22 cellular contexts compared by ENCODE assay signal in genomic region chr6:112040933-112041332, GRCh38. TPM values are rescaled to one million over a fixed set of nuclear protein-coding genes. Genes with fewer than 3 reads are reported as not detected.
A peak's percentile ranks its signal among the peaks of the same experiment; 100 is the strongest.
DNase-seq lines count a peak whose midpoint lies in the region; ATAC-seq, FAIRE-seq and TF ChIP-seq lines count a peak whose summit lies in the region.
"Had no signal": no experiment of that assay in that cellular context is flagged by ENCODE, and none has a peak within 500 bp of the region (broad histone marks: within the 10 kb centered on the region; RNA-seq: fewer than 3 reads in every experiment).

No MANE protein-coding gene starts in this region.

- H3K9ac ChIP-seq in SK-N-SH, result no peak overlapping the region
- H3K9ac ChIP-seq in kidney (ENCODE audit: low read length in 2 of 2), result no peak overlapping the region

- H3K9me2 ChIP-seq in SK-N-SH, result no peaks in the 10 kb centered on the region

- H3K36me3 ChIP-seq in SK-N-SH (replicated peaks in 1 of 2; ENCODE audit: control insufficient read depth in 1 of 2, insufficient read depth in 2 of 2, low read length in 1 of 2) (no peaks in the 10 kb centered on the region), kidney (ENCODE audit: control insufficient read depth in 1 of 2, insufficient read depth in 2 of 2, low read length in 2 of 2) (no peaks in the 10 kb centered on the region)
- H3K36me3 ChIP-seq: pancreas had no signal

- intact Hi-C loops in kidney (cut with DNase I), result no loop called here

- H3K9me3 ChIP-seq in SK-N-SH (no peaks in the 10 kb centered on the region), kidney (ENCODE audit: control insufficient read depth in 1 of 2, low read length in 2 of 2) (no peaks in the 10 kb centered on the region)
- H3K9me3 ChIP-seq: A549, Caco-2, pancreas had no signal

- H4K20me1 ChIP-seq in SK-N-SH (ENCODE audit: insufficient read depth), result no peaks in the 10 kb centered on the region

- H3K79me2 ChIP-seq in SK-N-SH (ENCODE audit: insufficient read depth), result no peaks in the 10 kb centered on the region

- H3K27ac ChIP-seq in SK-N-SH (ENCODE audit: low read depth in 2 of 2, low read length in 1 of 2) (peak overlapping the region in 1 of 2 experiments; percentile 8; a peak in 1 of 4 replicates), RWPE1 (no peak overlapping the region), kidney (ENCODE audit: low read depth in 2 of 2, low read length in 2 of 2) (no peak overlapping the region)
- H3K27ac ChIP-seq: A549, pancreas, SK-N-MC, VCaP had no signal

- TF ChIP-seq EP300 in SK-N-SH (IDR thresholded peaks at IDR 0.05; ENCODE audit: borderline replicate concordance in 1 of 2, low read depth in 1 of 2, low read length in 1 of 2), result no peak

- H3K36me3 Mint-ChIP-seq in naive thymus-derived CD8-positive, alpha-beta T cell, result no peaks in the 10 kb centered on the region
- H3K36me3 Mint-ChIP-seq: mesothelial cell of epicardium; stimulated activated naive B cell treated with anti-CD40 and anti-IgM and Interleukin-4, amounts not matched to agents 10 μg/mL and 1 μg/mL and 100 μg/mL, for 72 hours had no signal

- H3F3A ChIP-seq in SK-N-SH (replicated peaks; ENCODE audit: insufficient read depth), result peaks cover 36% of the 10 kb centered on the region

- H3K27me3 Mint-ChIP-seq in naive thymus-derived CD8-positive, alpha-beta T cell, result no peaks in the 10 kb centered on the region
- H3K27me3 Mint-ChIP-seq: activated CD8-positive, alpha-beta T cell treated with anti-CD3 and anti-CD28 coated beads for 36 hours had no signal

- H3K4me1 ChIP-seq in SK-N-SH (ENCODE audit: control insufficient read depth in 1 of 2, insufficient read depth in 2 of 2, low read depth in 1 of 2, low read length in 1 of 2) (peaks cover 6 to 27% of the 10 kb centered on the region in 2 experiments), kidney (ENCODE audit: control insufficient read depth in 1 of 2, insufficient read depth in 1 of 2, low read depth in 1 of 2, low read length in 2 of 2) (peaks cover 5 to 11% of the 10 kb centered on the region in 2 donors)

- TF ChIP-seq RAD21 in SK-N-SH (IDR thresholded peaks at IDR 0.05; ENCODE audit: low read length), result no peak

- POLR2A ChIA-PET in SK-N-SH (lab: Yijun Ruan, JAX) (no interaction called here), RWPE1 (lab: Yijun Ruan, JAX; ENCODE audit: low non-redundant PET) (no interaction called here)
- POLR2A ChIA-PET in naive thymus-derived CD8-positive, alpha-beta T cell (lab: Charles Lee), result interaction anchor here (1.3 to 8.1 kb wide), 8 partner anchors 13 to 782 kb away, joined by 4 to 88 read pairs (median 8); partner anchors contain the start of gene FYN

- peak overlapping the region in 8 of 10 donors; percentile 60 to 100 (median 95) for H3K27ac Mint-ChIP-seq in naive thymus-derived CD8-positive, alpha-beta T cell
- H3K27ac Mint-ChIP-seq: mesothelial cell of epicardium; stimulated activated naive B cell treated with anti-CD40 and anti-IgM and Interleukin-4, amounts not matched to agents 10 μg/mL and 1 μg/mL and 100 μg/mL, for 72 hours had no signal

- TF ChIP-seq CTCF in SK-N-SH (IDR thresholded peaks at IDR 0.05) (no peak), RWPE1 (conservative IDR thresholded peaks at IDR 0.05; ENCODE audit: low read depth) (no peak), kidney (IDR thresholded peaks at IDR 0.05; ENCODE audit: borderline replicate concordance, extremely low read depth, insufficient read depth) (no peak)

- no peak overlapping the region for H3K4me2 ChIP-seq in SK-N-SH
- H3K4me2 ChIP-seq: A549 had no signal

- DNase-seq in SK-N-SH (no peak), HT1080 (ENCODE audit: low read depth) (peak; percentile 86), UCSD-AML1 (lab: John Stamatoyannopoulos, UW; ENCODE audit: unreplicated experiment) (peak; percentile 14), RWPE1 (ENCODE audit: low spot score) (no peak), kidney (no peak)
- DNase-seq in naive thymus-derived CD8-positive, alpha-beta T cell, result no peak
- DNase-seq: activated CD8-positive, alpha-beta T cell treated with anti-CD3 and anti-CD28 coated beads for 36 hours; anterior cingulate cortex; Caco-2; KG1; NCI-H1436 treated with DMSO at 0.1 percent for 48 hours; NCI-H446; pancreas; stimulated activated naive B cell treated with anti-CD40 and anti-IgM and Interleukin-4, amounts not matched to agents 10 μg/mL and 1 μg/mL and 100 μg/mL, for 72 hours had no signal

- H3K4me3 Mint-ChIP-seq in naive thymus-derived CD8-positive, alpha-beta T cell, result no peak overlapping the region
- H3K4me3 Mint-ChIP-seq: activated CD8-positive, alpha-beta T cell treated with anti-CD3 and anti-CD28 coated beads for 36 hours; activated T-helper 1 cell treated with anti-CD3 and anti-CD28 coated beads, Interleukin-12 subunit alpha, Interleukin-12 subunit beta, Interleukin-2, Interleukin-4 antibody, amounts not matched to agents 30 ng/mL and 10 ng/mL and 1 ng/mL, durations not matched to agents 14 hours and 24 hours and 36 hours; mesothelial cell of epicardium had no signal

- H3K27me3 ChIP-seq in SK-N-SH (ENCODE audit: insufficient read depth), result no peaks in the 10 kb centered on the region
- H3K27me3 ChIP-seq: pancreas had no signal

- H2AFZ ChIP-seq in SK-N-SH (ENCODE audit: low read depth), result 0 out of 2 replicates have a peak overlapping the region, but pooled peaks have one; percentile 49

- no peaks in the 10 kb centered on the region for H3K9me3 Mint-ChIP-seq in naive thymus-derived CD8-positive, alpha-beta T cell
- H3K9me3 Mint-ChIP-seq: activated CD8-positive, alpha-beta T cell treated with anti-CD3 and anti-CD28 coated beads for 36 hours; activated T-helper 1 cell treated with anti-CD3 and anti-CD28 coated beads, Interleukin-12 subunit alpha, Interleukin-12 subunit beta, Interleukin-2, Interleukin-4 antibody, amounts not matched to agents 30 ng/mL and 10 ng/mL and 1 ng/mL, durations not matched to agents 14 hours and 24 hours and 36 hours; mesothelial cell of epicardium had no signal

- ATAC-seq in SK-N-SH treated with all-trans-retinoic acid at 6 μM for 48 hours (no peak), HG03175 (IDR thresholded peaks at IDR 0.05; ENCODE audit: unreplicated experiment) (no peak)
- no peak for ATAC-seq in naive thymus-derived CD8-positive, alpha-beta T cell
- ATAC-seq: A549; activated CD8-positive, alpha-beta T cell treated with anti-CD3 and anti-CD28 coated beads for 36 hours; pancreas; stimulated activated naive B cell treated with anti-CD40 and anti-IgM and Interleukin-4, amounts not matched to agents 10 μg/mL and 1 μg/mL and 100 μg/mL, for 72 hours had no signal

- no peak for FAIRE-seq in kidney (lab: Jason Lieb, UNC)
- FAIRE-seq: A549, pancreas had no signal

- H3K4me1 Mint-ChIP-seq in naive thymus-derived CD8-positive, alpha-beta T cell, result peaks cover 18 to 46% (median 40%) of the 10 kb centered on the region in 4 donors

- H3K4me3 ChIP-seq in SK-N-SH (ENCODE audit: low read depth in 2 of 2, low read length in 1 of 2), result no peak overlapping the region
- H3K4me3 ChIP-seq in kidney (ENCODE audit: low read length in 2 of 2), result no peak overlapping the region
- H3K4me3 ChIP-seq: A549, pancreas, SK-N-MC had no signal

- 31% methylated on average over 1 of the region's 1 CpG for WGBS in SK-N-SH (ENCODE audit: low lambda C conversion rate)

- CTCF ChIA-PET in SK-N-SH (lab: Yijun Ruan, JAX), result interaction anchor here (0.9 to 6.1 kb wide), 14 partner anchors 13 to 782 kb away, joined by 3 to 65 read pairs (median 4); partner anchors contain the start of gene FYN
- CTCF ChIA-PET in RWPE1 (lab: Yijun Ruan, JAX), result interaction anchor here (0.5 to 0.7 kb wide), 2 partner anchors 14 to 20 kb away, joined by 3 to 4 read pairs; no protein-coding TSS in a partner anchor

TF ChIP-seq in SK-N-SH treated with all-trans-retinoic acid at 6 μM for 48 hours, 23 proteins besides CTCF, POLR2A, EP300 and RAD21:
- no peak for TF ChIP-seq GLIS3 (CRISPR knock-in tag; IDR thresholded peaks at IDR 0.05)
- no peak for TF ChIP-seq ZNF8 (CRISPR knock-in tag; IDR thresholded peaks at IDR 0.05)
TF ChIP-seq in SK-N-SH treated with all-trans-retinoic acid at 6 μM for 48 hours: peak in this region for 0.

RNA-seq across cellular contexts. Expression of gene CCN6, which starts 13.0 kb away (rescaled TPM):
- polyA plus RNA-seq in SK-N-SH (2012; rRNA removed), result not detected in 2 replicates
- not detected in 2 replicates for polyA plus RNA-seq in SK-N-SH (2012; cell fraction: cytosol; rRNA removed)
- polyA plus RNA-seq in SK-N-SH (2012; cell fraction: nucleus; rRNA removed), result not detected in 2 replicates
- not detected in 2 replicates for total RNA-seq in HT1080 (2014; rRNA removed; shearing (Covaris generic))
- polyA plus RNA-seq in HT1080 (2015; cell fraction: cytosol; rRNA removed), result not detected in 2 replicates
- not detected in 2 replicates for polyA plus RNA-seq in HT1080 (2015; cell fraction: nucleus; rRNA removed)
- not detected for total RNA-seq in naive thymus-derived CD8-positive, alpha-beta T cell
- under 1 TPM; 0.08 to 0.21 (median 0.09) TPM for polyA plus RNA-seq in naive thymus-derived CD8-positive, alpha-beta T cell
- 6.7 TPM for total RNA-seq in kidney
- polyA plus RNA-seq in kidney (ENCODE audit: insufficient read depth, low read depth, low replicate concordance), result 8.4 TPM
- total RNA-seq: activated CD8-positive, alpha-beta T cell treated with anti-CD3 and anti-CD28 coated beads for 36 hours; activated T-helper 1 cell treated with anti-CD3 and anti-CD28 coated beads, Interleukin-12 subunit alpha, Interleukin-12 subunit beta, Interleukin-2, Interleukin-4 antibody, amounts not matched to agents 30 ng/mL and 10 ng/mL and 1 ng/mL, durations not matched to agents 14 hours and 24 hours and 36 hours; Caco-2; mesothelial cell of epicardium; pancreas; ureter had no signal
- polyA plus RNA-seq: A549, pancreas had no signal

RNA-seq across cellular contexts. Expression of gene TUBE1, which starts 46.3 kb away (rescaled TPM):
- polyA plus RNA-seq in SK-N-SH (2012; rRNA removed) (11.9 and 14.6 TPM in 2 replicates), kidney (ENCODE audit: insufficient read depth, low read depth, low replicate concordance) (13.6 TPM)
- polyA plus RNA-seq in SK-N-SH (2012; cell fraction: cytosol; rRNA removed), result 9.9 and 10.9 TPM in 2 replicates
- 22.4 and 46.4 TPM in 2 replicates for polyA plus RNA-seq in SK-N-SH (2012; cell fraction: nucleus; rRNA removed)
- total RNA-seq in HT1080 (2014; rRNA removed; shearing (Covaris generic)), result 18.4 and 19.7 TPM in 2 replicates
- 23.7 and 24.5 TPM in 2 replicates for polyA plus RNA-seq in HT1080 (2015; cell fraction: cytosol; rRNA removed)
- 108 and 111 TPM in 2 replicates for polyA plus RNA-seq in HT1080 (2015; cell fraction: nucleus; rRNA removed)
- total RNA-seq in naive thymus-derived CD8-positive, alpha-beta T cell, result 10 to 100 TPM; 42.3 to 43.0 TPM
- polyA plus RNA-seq in naive thymus-derived CD8-positive, alpha-beta T cell, result 10 to 100 TPM; 10.1 to 12.1 (median 11.6) TPM
- total RNA-seq in kidney, result 21.2 TPM

RNA-seq across cellular contexts. Expression of gene FAM229B, which starts 46.5 kb away (rescaled TPM):
- 15.9 and 20.6 TPM in 2 replicates for polyA plus RNA-seq in SK-N-SH (2012; rRNA removed)
- polyA plus RNA-seq in SK-N-SH (2012; cell fraction: cytosol; rRNA removed), result 18.5 and 21.2 TPM in 2 replicates
- polyA plus RNA-seq in SK-N-SH (2012; cell fraction: nucleus; rRNA removed), result 6.7 and 7.1 TPM in 2 replicates
- total RNA-seq in HT1080 (2014; rRNA removed; shearing (Covaris generic)), result 2.2 and 5.0 TPM in 2 replicates
- 2.8 TPM in 2 replicates for polyA plus RNA-seq in HT1080 (2015; cell fraction: cytosol; rRNA removed)
- 1.0 and 1.5 TPM in 2 replicates for polyA plus RNA-seq in HT1080 (2015; cell fraction: nucleus; rRNA removed)
- 1 to 10 TPM; 5.5 to 6.1 TPM for total RNA-seq in naive thymus-derived CD8-positive, alpha-beta T cell
- polyA plus RNA-seq in naive thymus-derived CD8-positive, alpha-beta T cell, result 10 to 100 TPM; 12.3 to 18.4 (median 15.4) TPM
- 27.2 TPM for total RNA-seq in kidney
- 77.1 TPM for polyA plus RNA-seq in kidney (ENCODE audit: insufficient read depth, low read depth, low replicate concordance)

Comparison
In these comparisons a context has a peak if more than half of its experiments do, and no peak if none do; other contexts are left out.
1. DNase-seq: peak in HT1080 (single experiment) and UCSD-AML1 (single experiment); none in SK-N-SH (single experiment), naive thymus-derived CD8-positive, alpha-beta T cell (0 of 10), RWPE1 (single experiment) and kidney (single experiment).